19 cellular contexts compared by ENCODE assay signal in genomic region chr22:32336185-32336603, GRCh38. TPM values are rescaled to one million over a fixed set of nuclear protein-coding genes. Genes with fewer than 3 reads are reported as not detected.
"Had no signal": no experiment of that assay in that cellular context is flagged by ENCODE, and none has a peak within 500 bp of the region (broad histone marks: within the 10 kb centered on the region; RNA-seq: fewer than 3 reads in every experiment).

No MANE protein-coding gene starts in this region.

- H3K4me3 Mint-ChIP-seq: activated CD8-positive, alpha-beta T cell treated with anti-CD3 and anti-CD28 coated beads, Interleukin-2, amount 10 ng/mL, durations not matched to agents 7 days and 5 days; activated naive CD4-positive, alpha-beta T cell treated with anti-CD3 and anti-CD28 coated beads for 36 hours; activated naive CD8-positive, alpha-beta T cell treated with anti-CD3 and anti-CD28 coated beads, Interleukin-2, amount 50 U/mL, for 24 hours; activated T-helper 17 cell treated with anti-CD3 and anti-CD28 coated beads, Interleukin-2, amount 50 U/mL, for 72 hours had no signal

- H3K4me1 Mint-ChIP-seq: activated naive CD8-positive, alpha-beta T cell treated with anti-CD3 and anti-CD28 coated beads, Interleukin-2, amount 50 U/mL, for 24 hours; activated T-helper 17 cell treated with anti-CD3 and anti-CD28 coated beads, Interleukin-2, amount 50 U/mL, for 72 hours had no signal

- H3K9me3 Mint-ChIP-seq: activated naive CD4-positive, alpha-beta T cell treated with anti-CD3 and anti-CD28 coated beads for 36 hours; activated naive CD8-positive, alpha-beta T cell treated with anti-CD3 and anti-CD28 coated beads, Interleukin-2, amount 50 U/mL, for 24 hours; activated T-helper 17 cell treated with anti-CD3 and anti-CD28 coated beads, Interleukin-2, amount 50 U/mL, for 72 hours had no signal

- H3K27ac Mint-ChIP-seq: activated CD8-positive, alpha-beta T cell treated with anti-CD3 and anti-CD28 coated beads, Interleukin-2, amount 10 ng/mL, durations not matched to agents 7 days and 5 days; activated naive CD4-positive, alpha-beta T cell treated with anti-CD3 and anti-CD28 coated beads for 36 hours; activated naive CD8-positive, alpha-beta T cell treated with anti-CD3 and anti-CD28 coated beads, Interleukin-2, amount 50 U/mL, for 24 hours; activated T-helper 17 cell treated with anti-CD3 and anti-CD28 coated beads, Interleukin-2, amount 50 U/mL, for 72 hours had no signal

- DNase-seq: activated CD4-positive, alpha-beta T cell treated with anti-CD3 and anti-CD28 coated beads for 4 hours; activated CD8-positive, alpha-beta T cell treated with anti-CD3 and anti-CD28 coated beads, Interleukin-2, amount 10 ng/mL, durations not matched to agents 7 days and 5 days; activated naive CD4-positive, alpha-beta T cell treated with anti-CD3 and anti-CD28 coated beads for 36 hours; activated naive CD8-positive, alpha-beta T cell treated with anti-CD3 and anti-CD28 coated beads, Interleukin-2, amount 50 U/mL, for 24 hours; activated T-cell treated with anti-CD3 and anti-CD28 coated beads for 4 hours; aorta; esophagus squamous epithelium; hippocampal formation; stimulated activated CD4-positive, alpha-beta T cell treated with anti-CD3 and anti-CD28 coated beads, Interleukin-2, amount 100 ng/mL, for 48 hours; stimulated activated naive CD4-positive, alpha-beta T cell; substantia nigra; T-helper 2 cell; trophoblast cell had no signal

- H3K27me3 ChIP-seq: SJSA1 had no signal

- H3K4me3 ChIP-seq: esophagus squamous epithelium, SJSA1 had no signal

- H3K36me3 ChIP-seq: esophagus squamous epithelium, SJSA1 had no signal

RNA-seq across cellular contexts. Expression of gene RFPL3, which starts 21.5 kb away (rescaled TPM):
- total RNA-seq: activated CD8-positive, alpha-beta T cell treated with anti-CD3 and anti-CD28 coated beads, Interleukin-2, amount 10 ng/mL, durations not matched to agents 7 days and 5 days; activated naive CD4-positive, alpha-beta T cell treated with anti-CD3 and anti-CD28 coated beads for 36 hours; activated T-helper 17 cell treated with anti-CD3 and anti-CD28 coated beads, Interleukin-2, amount 50 U/mL, for 72 hours; aorta; bronchial epithelial cell; endothelial cell of umbilical vein; esophagus squamous epithelium; fibroblast of villous mesenchyme; lower leg skin; SJSA1 had no signal
- polyA plus RNA-seq: aorta, endothelial cell of umbilical vein had no signal
